In genomic region chr3:81931265-81931664, GRCh38 we compare ENCODE assay signal across 14 cellular contexts.
"Had no signal": no experiment of that assay in that cellular context is flagged by ENCODE, and none has a peak within 500 bp of the region (broad histone marks: within the 10 kb centered on the region; RNA-seq: fewer than 3 reads in every experiment).

No MANE protein-coding gene starts in this region.

- DNase-seq: dermis blood vessel endothelial cell; esophagus squamous epithelium; foreskin keratinocyte; left colon; left ventricle myocardium superior; mesenchymal stem cell; midbrain; nucleus accumbens; pancreas; right cardiac atrium; stimulated activated CD4-positive, alpha-beta T cell treated with anti-CD3 and anti-CD28 coated beads, Interleukin-2, amount 100 ng/mL, for 48 hours; stimulated activated naive CD4-positive, alpha-beta T cell treated with Interleukin-2 at 50 U/mL for 16 hours; trophoblast cell had no signal

- ATAC-seq: foreskin keratinocyte; left colon; left ventricle myocardium superior; natural killer cell treated with Interleukin-12 subunit alpha and Interleukin-12 subunit beta and Interleukin-15 and Interleukin-18, amount 100 ng/mL, for 72 hours; pancreas; right cardiac atrium had no signal
